In the genomic region with DNA sequence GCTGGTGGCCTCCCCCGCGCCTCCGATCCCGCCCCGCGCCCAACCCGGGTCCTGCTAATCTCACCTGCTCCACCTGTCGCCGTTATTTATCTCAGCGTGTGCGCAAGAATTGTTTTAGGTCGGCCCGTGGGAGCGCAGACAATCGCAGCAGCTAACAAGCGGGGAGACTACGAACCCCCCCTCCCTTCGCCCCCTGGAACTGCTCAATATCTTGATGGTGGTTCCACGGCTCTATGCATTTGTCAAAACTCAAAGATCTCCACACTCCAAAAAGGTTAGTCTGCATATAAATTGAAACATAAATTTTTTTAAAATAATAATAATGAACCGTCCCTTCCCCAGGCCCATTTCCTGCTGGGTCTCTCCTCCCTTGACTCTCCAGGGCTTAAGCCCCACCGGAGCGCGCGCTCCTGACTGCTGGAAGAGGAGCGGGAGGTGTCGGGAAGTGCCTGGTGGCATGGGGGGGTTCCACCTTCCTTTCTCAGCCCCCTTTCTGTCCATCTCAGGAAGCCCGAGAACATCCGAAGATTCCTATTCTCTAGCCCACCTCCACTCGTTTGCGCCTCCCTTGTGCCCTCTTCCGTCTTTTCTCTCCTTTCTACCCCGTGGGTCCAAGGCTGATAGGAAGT, we compare ENCODE assay signal across 8 cellular contexts. TPM values are rescaled to one million over a fixed set of nuclear protein-coding genes. Genes with fewer than 3 reads are reported as not detected.
DNase-seq lines count a peak whose midpoint lies in the region; ATAC-seq, FAIRE-seq and TF ChIP-seq lines count a peak whose summit lies in the region.

No MANE protein-coding gene starts in this region.

- TF ChIP-seq CTCF in Caco-2 (IDR thresholded peaks at IDR 0.05; ENCODE audit: insufficient read depth in 1 of 2, low read depth in 1 of 2, low read length in 1 of 2, severe bottlenecking in 1 of 2, unreplicated experiment in 1 of 2): no peak
- no peak for TF ChIP-seq CTCF in ascending aorta (IDR thresholded peaks at IDR 0.05)
- no peak for TF ChIP-seq CTCF in lower lobe of right lung (IDR thresholded peaks at IDR 0.05)

- H3K4me1 ChIP-seq in Caco-2 (peaks cover 17% of the 10 kb centered on the region), ascending aorta (peaks cover 9 to 25% of the 10 kb centered on the region in 2 donors), lower lobe of right lung (peaks cover 27% of the 10 kb centered on the region)

- H3K27me3 Mint-ChIP-seq in Caco-2 (ENCODE audit: insufficient read depth, unreplicated experiment): peaks cover 37% of the 10 kb centered on the region

- intact Hi-C loops in Caco-2 (cut with micrococcal nuclease; ENCODE audit: unreplicated experiment): loop anchor here (2.0 kb wide), 1 partner anchor 66 kb away; no protein-coding TSS in a partner anchor
- intact Hi-C loops in ascending aorta (cut with DNase I): loop anchor here (5.0 kb wide), 2 partner anchors 93 to 118 kb away; a partner anchor contains a TSS
- intact Hi-C loops in lower lobe of right lung (cut with DNase I): no loop called here

- POLR2A ChIA-PET in Caco-2 (lab: Charles Lee): no interaction called here

- peak overlapping the region; percentile 84 for H3K4me3 Mint-ChIP-seq in Caco-2 (ENCODE audit: unreplicated experiment)

- H3K27me3 ChIP-seq in Caco-2 (replicated peaks; ENCODE audit: control insufficient read depth, insufficient read depth, low read length) (peaks cover 9% of the 10 kb centered on the region), ascending aorta (no peaks in the 10 kb centered on the region), lower lobe of right lung (ENCODE audit: low read depth) (peaks cover 41% of the 10 kb centered on the region)

- H3K4me1 Mint-ChIP-seq in Caco-2 (ENCODE audit: low read depth, unreplicated experiment): peaks cover 11% of the 10 kb centered on the region

- no peaks in the 10 kb centered on the region for H3K9me3 Mint-ChIP-seq in Caco-2 (ENCODE audit: unreplicated experiment)

- no peak for DNase-seq in Caco-2
- peak; percentile 91 for DNase-seq in NCI-H146 (lab: John Stamatoyannopoulos, UW)
- no peak for DNase-seq in ascending aorta (ENCODE audit: low spot score in 2 of 2)
- DNase-seq in lower lobe of right lung: no peak
- no peak for DNase-seq in HTR-8/SVneo (ENCODE audit: insufficient read length, low spot score)
- DNase-seq in LoVo (ENCODE audit: low spot score): no peak
- DNase-seq in globus pallidus (ENCODE audit: low spot score): no peak

- H3K36me3 ChIP-seq in Caco-2 (ENCODE audit: control insufficient read depth, insufficient read depth, low read length) (no peaks in the 10 kb centered on the region), ascending aorta (no peaks in the 10 kb centered on the region), lower lobe of right lung (no peaks in the 10 kb centered on the region)

- H3K9me3 ChIP-seq in Caco-2: no peaks in the 10 kb centered on the region
- H3K9me3 ChIP-seq in ascending aorta: no peaks in the 10 kb centered on the region
- H3K9me3 ChIP-seq in lower lobe of right lung: no peaks in the 10 kb centered on the region

- no TSS peak for BruUV-seq in Caco-2 (replicated peaks; lab: Mats Ljungman, UMichigan)

- no peak overlapping the region for H3K27ac Mint-ChIP-seq in Caco-2 (ENCODE audit: unreplicated experiment)

- H3K4me3 ChIP-seq in Caco-2 (ENCODE audit: low read depth, low read length): peak overlapping the region; percentile 50
- H3K4me3 ChIP-seq in ascending aorta: peak overlapping the region; percentile 71 to 72
- H3K4me3 ChIP-seq in lower lobe of right lung: peak overlapping the region; percentile 77

- FAIRE-seq in HTR-8/SVneo (lab: Jason Lieb, UNC): no peak

- H3K36me3 Mint-ChIP-seq in Caco-2 (ENCODE audit: insufficient read depth, unreplicated experiment): peaks cover 4% of the 10 kb centered on the region

- CTCF ChIA-PET in Caco-2 (lab: Charles Lee): interaction anchor here (0.6 to 0.7 kb wide), 3 partner anchors 91 to 1244 kb away, joined by 3 read pairs; a partner anchor contains a TSS

- H3K27ac ChIP-seq in ascending aorta (peak overlapping the region; percentile 4 to 74), lower lobe of right lung (no peak overlapping the region)

- ATAC-seq in lower lobe of right lung: no peak
- no peak for ATAC-seq in GM21390 (IDR thresholded peaks at IDR 0.05; ENCODE audit: unreplicated experiment)

RNA-seq across cellular contexts. Expression of a gene that starts 1.6 kb away (rescaled TPM):
- total RNA-seq in Caco-2 (2022) (1.3 and 1.5 TPM in 2 replicates), ascending aorta (8.8 TPM), lower lobe of right lung (4.0 TPM)
